In the genomic region with DNA sequence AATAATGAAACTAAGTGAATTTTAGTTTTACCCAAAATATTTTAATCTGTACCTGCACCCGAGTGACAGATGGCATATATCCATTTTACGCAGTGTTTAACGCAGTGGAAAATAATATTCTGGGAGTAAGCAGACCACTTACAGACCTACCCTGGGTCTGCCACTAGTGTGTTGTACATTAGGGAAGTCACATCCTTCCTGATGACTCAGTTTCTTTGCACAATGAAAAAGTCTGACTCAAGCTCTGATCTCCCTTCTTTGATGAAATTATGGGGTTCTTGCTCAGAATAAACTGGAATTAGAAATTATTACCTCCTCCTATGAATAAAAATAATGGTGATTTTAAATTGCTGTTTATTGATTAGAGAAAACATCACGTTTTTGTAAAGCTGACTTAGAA, we compare ENCODE assay signal across 1 cellular context.
TF ChIP-seq lines count a peak whose summit lies in the region.

No MANE protein-coding gene starts in this region.

TF ChIP-seq in endothelial cell of umbilical vein, 7 proteins besides CTCF, POLR2A, EP300 and RAD21 (continued from another document):
- TF ChIP-seq JUN (IDR thresholded peaks at IDR 0.05; ENCODE audit: borderline replicate concordance, insufficient read depth, insufficient read length, low read depth) = peak; percentile 57
- TF ChIP-seq POLR2AphosphoS5 (IDR thresholded peaks at IDR 0.05; ENCODE audit: insufficient read depth, low read depth, low read length) = peak; percentile 48
- peak; percentile 81 for TF ChIP-seq FOS (IDR thresholded peaks at IDR 0.05; ENCODE audit: borderline replicate concordance, insufficient read depth, low read length)
- TF ChIP-seq MYC (IDR thresholded peaks at IDR 0.05; ENCODE audit: low read depth, low read length) = no peak
